ENCODE assay signal across 19 cellular contexts in the genomic region with DNA sequence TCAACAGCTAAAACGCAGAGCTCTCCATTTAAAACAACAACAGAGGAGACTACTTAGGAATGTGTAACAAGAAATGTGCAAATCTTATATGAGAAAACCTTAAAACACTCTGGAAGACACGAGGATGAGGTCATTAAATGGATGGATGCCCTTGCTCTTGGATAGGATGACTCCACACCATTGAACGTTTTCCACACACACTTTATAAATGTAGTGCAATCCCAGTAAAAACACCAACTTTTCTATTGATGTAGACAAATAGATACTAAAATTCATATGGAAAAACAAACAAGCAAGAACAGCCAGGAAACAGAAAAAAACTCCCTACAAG. TPM values are rescaled to one million over a fixed set of nuclear protein-coding genes. Genes with fewer than 3 reads are reported as not detected.
DNase-seq lines count a peak whose midpoint lies in the region; ATAC-seq and TF ChIP-seq lines count a peak whose summit lies in the region.
"Had no signal": no experiment of that assay in that cellular context is flagged by ENCODE, and none has a peak within 500 bp of the region (broad histone marks: within the 10 kb centered on the region; RNA-seq: fewer than 3 reads in every experiment).

No MANE protein-coding gene starts in this region.

- CTCF ChIA-PET in IMR-90 (lab: Yijun Ruan, JAX): no interaction called here

- H4K8ac ChIP-seq in IMR-90 (ENCODE audit: low read depth in 2 of 2, low read length in 2 of 2): no peak overlapping the region

- H3K79me1 ChIP-seq in IMR-90 (ENCODE audit: low read depth in 1 of 2, low read length in 2 of 2): no peaks in the 10 kb centered on the region

- BruUV-seq in IMR-90 (replicated peaks; lab: Mats Ljungman, UMichigan): no TSS peak

- no peak for TF ChIP-seq POLR2A in IMR-90 (IDR thresholded peaks at IDR 0.05; ENCODE audit: low read depth, low read length)

- H2BK5ac ChIP-seq in IMR-90 (ENCODE audit: low read depth, low read length, poor library complexity, severe bottlenecking): no peak overlapping the region

- dilution Hi-C loops in IMR-90 (cut with HindIII; ENCODE audit: low sequenced_read_pairs, unreplicated experiment): no loop called here

- H3K9me3 ChIP-seq in IMR-90 (ENCODE audit: control insufficient read depth, insufficient read depth, low read length): peaks cover 12% of the 10 kb centered on the region; the same call in 1 of the 2 replicates
- no peaks in the 10 kb centered on the region for H3K9me3 ChIP-seq in psoas muscle
- H3K9me3 ChIP-seq in tibial artery: no peaks in the 10 kb centered on the region

- H3K27me3 ChIP-seq in IMR-90 (ENCODE audit: control insufficient read depth, insufficient read depth, low read length) (no peaks in the 10 kb centered on the region), psoas muscle (ENCODE audit: insufficient read depth in 3 of 3, low read length in 2 of 3) (peaks cover 0 to 14% (median 0%) of the 10 kb centered on the region in 3 donors), tibial artery (no peaks in the 10 kb centered on the region)
- H3K27me3 ChIP-seq: SJSA1 had no signal

- no peak for TF ChIP-seq RAD21 in IMR-90 (IDR thresholded peaks at IDR 0.05; ENCODE audit: low read length)

- peaks cover 8% of the 10 kb centered on the region for H3K36me3 Mint-ChIP-seq in nephron progenitor cell (ENCODE audit: low read depth)

- peak; percentile 32; the same call in 1 of the 2 replicates for ATAC-seq in IMR-90 (ENCODE audit: low read depth)
- no peak for ATAC-seq in psoas muscle

- no peaks in the 10 kb centered on the region for H4K20me1 ChIP-seq in IMR-90 (ENCODE audit: insufficient read depth, low read length)

- H3K27me3 Mint-ChIP-seq in nephron progenitor cell (ENCODE audit: low read depth, poor library complexity): peaks cover 19% of the 10 kb centered on the region

- intact Hi-C loops in IMR-90 (cut with micrococcal nuclease) (no loop called here), psoas muscle (cut with DNase I) (no loop called here), tibial artery (cut with DNase I; ENCODE audit: low total_unique reads) (no loop called here)

- H2BK20ac ChIP-seq in IMR-90 (ENCODE audit: low read depth, low read length): no peak overlapping the region

- H3K9me1 ChIP-seq in IMR-90 (ENCODE audit: insufficient read depth, low read length): 0 out of 2 replicates have a peak, but pooled peaks cover 5% of the 10 kb centered on the region

- no peak overlapping the region for H2BK120ac ChIP-seq in IMR-90 (ENCODE audit: low read depth, low read length)

- no peak overlapping the region for H3K9ac ChIP-seq in IMR-90 (ENCODE audit: low read depth, low read length)

- no peak overlapping the region for H3K27ac Mint-ChIP-seq in nephron progenitor cell
- H3K27ac Mint-ChIP-seq: IgD-negative memory B cell had no signal

- no peak overlapping the region for H2BK15ac ChIP-seq in IMR-90 (ENCODE audit: low read depth, low read length)

- H3K56ac ChIP-seq in IMR-90 (ENCODE audit: extremely low read depth, insufficient read depth, low read length): no peak overlapping the region

- H3K4me1 ChIP-seq in IMR-90 (ENCODE audit: control insufficient read depth, insufficient read depth, low read length): peaks cover 2% of the 10 kb centered on the region; the same call in 1 of the 2 replicates
- no peaks in the 10 kb centered on the region for H3K4me1 ChIP-seq in psoas muscle
- H3K4me1 ChIP-seq in tibial artery: peaks cover 0 to 30% (median 19%) of the 10 kb centered on the region in 4 donors
- H3K4me1 ChIP-seq: Caco-2, SJSA1 had no signal

- peaks cover 65% of the 10 kb centered on the region for H3K9me3 Mint-ChIP-seq in nephron progenitor cell

- no CpG with 5 or more reads among the region's 3 CpGs for WGBS in IMR-90 (ENCODE audit: extremely low coverage in 2 of 2, insufficient read length in 1 of 2), 2 experiments
- WGBS in psoas muscle, 3 donors: 53 to 66% (median 55%) methylated on average over 3 of the region's 3 CpGs

- no peak overlapping the region for H2AK5ac ChIP-seq in IMR-90 (ENCODE audit: low read depth, low read length)

- no peak overlapping the region for H3K4me3 ChIP-seq in AG10803 (ENCODE audit: low read length)
- no peak overlapping the region for H3K4me3 ChIP-seq in IMR-90 (ENCODE audit: insufficient read depth, low read depth, low read length)
- H3K4me3 ChIP-seq in fibroblast of mammary gland (ENCODE audit: control insufficient read depth, low read depth, low read length): no peak overlapping the region
- no peak overlapping the region for H3K4me3 ChIP-seq in psoas muscle
- no peak overlapping the region for H3K4me3 ChIP-seq in tibial artery
- H3K4me3 ChIP-seq: SJSA1 had no signal

- no peak overlapping the region for H2AK9ac ChIP-seq in IMR-90 (replicated peaks; ENCODE audit: low read depth, low read length, poor library complexity)

- H3K27ac ChIP-seq in IMR-90 (ENCODE audit: insufficient read depth, low read length) (no peak overlapping the region), psoas muscle (no peak overlapping the region), tibial artery (no peak overlapping the region)
- H3K27ac ChIP-seq: C4-2B, SJSA1 had no signal

- TF ChIP-seq CTCF in AG10803 (conservative IDR thresholded peaks at IDR 0.05; ENCODE audit: low read length) (no peak), IMR-90 (conservative IDR thresholded peaks at IDR 0.05; ENCODE audit: low read depth, low read length) (no peak), fibroblast of mammary gland (conservative IDR thresholded peaks at IDR 0.05; ENCODE audit: control insufficient read depth, insufficient read depth, low read depth, low read length) (no peak), psoas muscle (IDR thresholded peaks at IDR 0.05) (no peak), nephron progenitor cell (IDR thresholded peaks at IDR 0.05) (no peak), tibial artery (IDR thresholded peaks at IDR 0.05) (no peak)

- no peak overlapping the region for H2AFZ ChIP-seq in IMR-90 (replicated peaks; ENCODE audit: low read length, poor library complexity)

- no peak overlapping the region for H3K4me3 Mint-ChIP-seq in nephron progenitor cell

- H3K36me3 ChIP-seq in IMR-90 (ENCODE audit: control insufficient read depth, insufficient read depth, low read length): no peaks in the 10 kb centered on the region
- no peaks in the 10 kb centered on the region for H3K36me3 ChIP-seq in psoas muscle (ENCODE audit: insufficient read depth in 1 of 2, low read depth in 1 of 2)
- H3K36me3 ChIP-seq in tibial artery: no peaks in the 10 kb centered on the region
- H3K36me3 ChIP-seq: SJSA1 had no signal

- in situ Hi-C loops in IMR-90 (cut with MboI; ENCODE audit: low sequenced_read_pairs) (no loop called here), KBM-7 (cut with MboI; ENCODE audit: low pct_unique_long_range_greater_than_20kb, low sequenced_read_pairs) (no loop called here)

- no peak overlapping the region for H3K4ac ChIP-seq in IMR-90 (ENCODE audit: low read depth, low read length)

- H4K91ac ChIP-seq in IMR-90 (ENCODE audit: insufficient read depth, low read depth, low read length): no peak overlapping the region

- POLR2A ChIA-PET in IMR-90 (lab: Charles Lee; ENCODE audit: unreplicated experiment): no interaction called here

- H3K23ac ChIP-seq in IMR-90 (ENCODE audit: low read depth, low read length): no peak overlapping the region

- H3K18ac ChIP-seq in IMR-90 (ENCODE audit: low read depth, low read length): no peak overlapping the region

- H3K14ac ChIP-seq in IMR-90 (replicated peaks; ENCODE audit: low read depth, low read length): no peak overlapping the region

- no peak overlapping the region for H4K5ac ChIP-seq in IMR-90 (ENCODE audit: low read depth, low read length)

- H3K4me2 ChIP-seq in IMR-90 (ENCODE audit: low read depth, low read length): no peak overlapping the region

- peaks cover 5% of the 10 kb centered on the region for H3K4me1 Mint-ChIP-seq in nephron progenitor cell

- peak; percentile 48 for DNase-seq in AG10803 (ENCODE audit: low read depth)
- DNase-seq in IMR-90: peak; percentile 52
- peak; percentile 66 for DNase-seq in fibroblast of mammary gland (ENCODE audit: low read depth)
- DNase-seq in kidney tubule cell (ENCODE audit: low spot score): peak; percentile 25
- DNase-seq in KBM-7: no peak
- no peak for DNase-seq in psoas muscle
- DNase-seq in nephron progenitor cell: no peak
- DNase-seq in tibial artery: no peak
- DNase-seq: Caco-2, DMS153, EL, NCI-H1417, NCI-H187 treated with DMSO at 0.1 percent for 48 hours, NCI-H345, NCI-H526 treated with DMSO at 0.1 percent for 48 hours, OCI-M1 had no signal

TF ChIP-seq in IMR-90, 13 proteins besides CTCF, POLR2A, EP300 and RAD21 (continues in another document):
- TF ChIP-seq SMC3 (IDR thresholded peaks at IDR 0.05; ENCODE audit: low read depth, low read length) (no peak), RCOR1 (IDR thresholded peaks at IDR 0.05; ENCODE audit: insufficient replicate concordance, low read length) (no peak), MAZ (IDR thresholded peaks at IDR 0.05; ENCODE audit: borderline replicate concordance, low read depth, low read length) (no peak), FOS (IDR thresholded peaks at IDR 0.05; ENCODE audit: low read depth, low read length) (no peak), RFX5 (IDR thresholded peaks at IDR 0.05; ENCODE audit: low read depth, low read length) (no peak), MXI1 (IDR thresholded peaks at IDR 0.05; ENCODE audit: borderline replicate concordance, low read depth, low read length) (no peak), CHD1 (IDR thresholded peaks at IDR 0.05; ENCODE audit: low read depth, low read length) (no peak)
- TF ChIP-seq, protein P1, sequence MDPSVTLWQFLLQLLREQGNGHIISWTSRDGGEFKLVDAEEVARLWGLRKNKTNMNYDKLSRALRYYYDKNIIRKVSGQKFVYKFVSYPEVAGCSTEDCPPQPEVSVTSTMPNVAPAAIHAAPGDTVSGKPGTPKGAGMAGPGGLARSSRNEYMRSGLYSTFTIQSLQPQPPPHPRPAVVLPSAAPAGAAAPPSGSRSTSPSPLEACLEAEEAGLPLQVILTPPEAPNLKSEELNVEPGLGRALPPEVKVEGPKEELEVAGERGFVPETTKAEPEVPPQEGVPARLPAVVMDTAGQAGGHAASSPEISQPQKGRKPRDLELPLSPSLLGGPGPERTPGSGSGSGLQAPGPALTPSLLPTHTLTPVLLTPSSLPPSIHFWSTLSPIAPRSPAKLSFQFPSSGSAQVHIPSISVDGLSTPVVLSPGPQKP (IDR thresholded peaks at IDR 0.05; ENCODE audit: borderline replicate concordance, low read depth, low read length): no peak

RNA-seq across cellular contexts. Expression of a gene that starts 18.4 kb away (rescaled TPM):
- total RNA-seq in IMR-90 (2012; rRNA removed) (173 and 186 TPM in 2 replicates), psoas muscle (10 to 100 TPM; 36.1 to 83.0 (median 61.9) TPM)
- polyA plus RNA-seq in IMR-90 (2012; rRNA removed) (1,556 and 1,578 TPM in 2 replicates), psoas muscle (10 to 100 TPM; 29.4 to 32.1 (median 30.4) TPM)
- polyA plus RNA-seq in IMR-90 (2012; cell fraction: cytosol; rRNA removed): 1,992 and 3,331 TPM in 2 replicates
- polyA plus RNA-seq in IMR-90 (2012; cell fraction: nucleus; rRNA removed; ENCODE audit: low replicate concordance): 5,237 and 11,886 TPM in 2 replicates
- polyA plus RNA-seq: IgD-negative memory B cell had no signal

Comparison
In these comparisons a context has a peak if more than half of its experiments do, and no peak if none do; other contexts are left out.
1. DNase-seq: peak in AG10803 (single experiment), IMR-90 (single experiment), fibroblast of mammary gland (single experiment) and kidney tubule cell (single experiment); none in KBM-7 (single experiment), psoas muscle (0 of 2), nephron progenitor cell (single experiment) and tibial artery (0 of 2).